Comparison of ENCODE assay signal across 8 cellular contexts in the genomic region with DNA sequence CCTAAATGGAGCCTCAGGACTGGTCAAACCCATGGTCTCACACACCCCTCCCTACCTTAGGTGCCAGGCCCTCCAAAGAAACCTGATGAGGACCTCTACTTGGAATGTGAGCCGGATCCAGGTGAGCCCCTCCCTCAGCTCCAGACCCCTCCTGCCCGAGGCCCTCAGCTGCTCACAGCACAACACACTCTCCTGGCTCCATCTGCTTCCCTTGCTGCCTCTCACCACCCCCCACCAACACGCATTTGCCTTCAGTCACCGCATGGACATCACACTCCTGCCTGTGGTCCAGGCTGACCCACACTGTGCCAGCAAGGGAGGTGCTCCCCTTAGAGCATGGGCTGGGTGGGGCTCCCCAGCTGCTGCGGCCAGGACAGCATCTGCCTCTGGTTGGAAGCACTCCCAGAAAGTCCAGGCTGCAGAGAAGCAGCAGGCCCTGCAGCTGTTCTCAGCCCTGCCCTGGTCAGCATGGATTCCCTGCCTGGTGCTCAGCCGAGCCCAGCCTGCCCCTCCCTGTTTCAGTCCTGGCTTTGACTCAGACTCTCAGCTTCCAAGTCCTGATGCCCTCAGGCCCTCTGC. TPM values are rescaled to one million over a fixed set of nuclear protein-coding genes. Genes with fewer than 3 reads are reported as not detected.
DNase-seq lines count a peak whose midpoint lies in the region; ATAC-seq and TF ChIP-seq lines count a peak whose summit lies in the region.

No MANE protein-coding gene starts in this region.

- ATAC-seq in mucosa of descending colon: peak; percentile 73
- ATAC-seq in HG02840 (IDR thresholded peaks at IDR 0.05; ENCODE audit: low FRiP score, unreplicated experiment): no peak

- no peak overlapping the region for H3K4me3 ChIP-seq in BE2C (ENCODE audit: low read depth, low read length)
- no peak overlapping the region for H3K4me3 ChIP-seq in mucosa of descending colon

- H3K36me3 ChIP-seq in BE2C: no peaks in the 10 kb centered on the region
- H3K36me3 ChIP-seq in mucosa of descending colon (ENCODE audit: low read depth): no peaks in the 10 kb centered on the region

- TF ChIP-seq CTCF in BE2C (IDR thresholded peaks at IDR 0.05; ENCODE audit: low read depth, low read length): no peak
- TF ChIP-seq CTCF in mucosa of descending colon (IDR thresholded peaks at IDR 0.05): no peak

- no peaks in the 10 kb centered on the region for H3K27me3 ChIP-seq in BE2C

- H3K4me1 ChIP-seq in BE2C (peaks cover 56% of the 10 kb centered on the region), mucosa of descending colon (ENCODE audit: low read depth) (peaks cover 17% of the 10 kb centered on the region)

- H3K9me3 ChIP-seq in BE2C (no peaks in the 10 kb centered on the region), mucosa of descending colon (no peaks in the 10 kb centered on the region)

- intact Hi-C loops in mucosa of descending colon (cut with DNase I, micrococcal nuclease): no loop called here

- DNase-seq in BE2C: peak; percentile 82
- peak; percentile 67 for DNase-seq in NCI-H446 treated with DMSO at 0.1 percent for 48 hours (lab: John Stamatoyannopoulos, UW)
- DNase-seq in epidermal melanocyte (ENCODE audit: insufficient read length, low spot score): peak; percentile 94
- DNase-seq in mucosa of descending colon: peak; percentile 78 to 88 (median 82)
- no peak for DNase-seq in SW 1271 (lab: John Stamatoyannopoulos, UW)
- no peak for DNase-seq in activated T-cell treated with anti-CD3 and anti-CD28 coated beads, Interleukin-2, amount 50 U/mL, for 1 hour
- DNase-seq in NK-92 treated with Interleukin-12 subunit alpha and Interleukin-12 subunit beta, amount 100 ng/mL, for 24 hours (lab: John Stamatoyannopoulos, UW): no peak

RNA-seq across cellular contexts. Expression of a gene that starts 15.1 kb away (rescaled TPM):
- polyA plus RNA-seq in BE2C (2012; ENCODE audit: insufficient read depth, insufficient read length, low read depth): 2.0 TPM
- total RNA-seq in mucosa of descending colon: 10 to 100 TPM in 1 of 3 donors, 1 to 10 TPM in 2; 6.7 to 13.1 (median 8.6) TPM

RNA-seq across cellular contexts. Expression of a gene that starts 23.4 kb away (rescaled TPM):
- polyA plus RNA-seq in BE2C (2012; ENCODE audit: insufficient read depth, insufficient read length, low read depth): not detected
- 100 to 1,000 TPM in 1 of 3 donors, 10 to 100 TPM in 2; 46.3 to 103 (median 71.2) TPM for total RNA-seq in mucosa of descending colon

Comparison
In these comparisons a context has a peak if more than half of its experiments do, and no peak if none do; other contexts are left out.
1. DNase-seq: peak in BE2C (single experiment), NCI-H446 treated with DMSO at 0.1 percent for 48 hours (single experiment), epidermal melanocyte (single experiment) and mucosa of descending colon (3 of 3); none in SW 1271 (0 of 2), activated T-cell treated with anti-CD3 and anti-CD28 coated beads, Interleukin-2, amount 50 U/mL, for 1 hour (single experiment) and NK-92 treated with Interleukin-12 subunit alpha and Interleukin-12 subunit beta, amount 100 ng/mL, for 24 hours (single experiment).